ENCODE assay signal across 10 cellular contexts in the genomic region with DNA sequence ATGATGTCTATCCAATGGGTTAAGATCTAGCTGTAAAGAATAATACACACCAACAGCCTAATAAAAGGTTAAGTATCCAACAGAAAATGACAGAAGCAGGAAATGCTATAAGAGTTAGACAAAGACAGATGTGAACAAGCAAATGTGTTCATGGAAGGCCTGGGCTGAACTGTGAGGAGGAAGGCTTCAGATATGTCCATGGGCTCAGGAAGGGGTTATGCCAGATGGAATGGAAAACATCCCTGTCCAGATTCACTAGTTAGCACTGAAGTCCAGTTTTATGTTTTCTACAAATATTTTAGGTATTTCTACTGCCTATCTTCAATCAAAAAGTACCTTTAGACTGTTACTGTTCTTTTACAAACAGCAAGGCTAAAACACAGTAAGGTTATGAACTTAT. TPM values are rescaled to one million over a fixed set of nuclear protein-coding genes. Genes with fewer than 3 reads are reported as not detected.
DNase-seq lines count a peak whose midpoint lies in the region; ATAC-seq and TF ChIP-seq lines count a peak whose summit lies in the region.
"Had no signal": no experiment of that assay in that cellular context is flagged by ENCODE, and none has a peak within 500 bp of the region (broad histone marks: within the 10 kb centered on the region; RNA-seq: fewer than 3 reads in every experiment).

No MANE protein-coding gene starts in this region.

- no peak for TF ChIP-seq CTCF in CD4-positive, alpha-beta T cell (IDR thresholded peaks at IDR 0.05)

- peak overlapping the region; percentile 66 for H3K27ac Mint-ChIP-seq in CD4-positive, alpha-beta T cell
- H3K27ac Mint-ChIP-seq in natural killer cell treated with Interleukin-12 subunit alpha and Interleukin-12 subunit beta and Interleukin-15 and Interleukin-18, amount 100 ng/mL, for 72 hours: peak overlapping the region; percentile 24 to 53
- H3K27ac Mint-ChIP-seq in T-helper 2 cell treated with Interferon-gamma antibody and Interleukin-4, amounts not matched to agents 5 μg/mL and 100 μg/mL, for 36 hours: no peak overlapping the region
- H3K27ac Mint-ChIP-seq: H9 had no signal

- H3K4me1 Mint-ChIP-seq in CD4-positive, alpha-beta T cell (ENCODE audit: low read depth): no peaks in the 10 kb centered on the region
- H3K4me1 Mint-ChIP-seq in natural killer cell treated with Interleukin-12 subunit alpha and Interleukin-12 subunit beta and Interleukin-15 and Interleukin-18, amount 100 ng/mL, for 72 hours (ENCODE audit: low read depth in 2 of 2): peaks cover 0 to 8% of the 10 kb centered on the region in 2 donors
- no peaks in the 10 kb centered on the region for H3K4me1 Mint-ChIP-seq in T-helper 2 cell treated with Interferon-gamma antibody and Interleukin-4, amounts not matched to agents 5 μg/mL and 100 μg/mL, for 36 hours (ENCODE audit: low read depth)
- H3K4me1 Mint-ChIP-seq: H9 had no signal

- H3K9me3 ChIP-seq in CD4-positive, alpha-beta T cell (ENCODE audit: control insufficient read depth, low read length): no peaks in the 10 kb centered on the region

- CTCF ChIA-PET in CD4-positive, alpha-beta T cell (lab: Charles Lee): interaction anchor here (0.6 to 2.0 kb wide), 2 partner anchors 18 to 28 kb away, joined by 3 to 7 read pairs; no protein-coding TSS in a partner anchor

- ATAC-seq in CD4-positive, alpha-beta T cell (ENCODE audit: poor library complexity): no peak
- ATAC-seq in natural killer cell treated with Interleukin-12 subunit alpha and Interleukin-12 subunit beta and Interleukin-15 and Interleukin-18, amount 100 ng/mL, for 72 hours: no peak
- no peak for ATAC-seq in HG03520 (IDR thresholded peaks at IDR 0.05; ENCODE audit: unreplicated experiment)

- H3K4me3 Mint-ChIP-seq in CD4-positive, alpha-beta T cell: no peak overlapping the region
- no peak overlapping the region for H3K4me3 Mint-ChIP-seq in natural killer cell treated with Interleukin-12 subunit alpha and Interleukin-12 subunit beta and Interleukin-15 and Interleukin-18, amount 100 ng/mL, for 72 hours
- H3K4me3 Mint-ChIP-seq in T-helper 2 cell treated with Interferon-gamma antibody and Interleukin-4, amounts not matched to agents 5 μg/mL and 100 μg/mL, for 36 hours: no peak overlapping the region
- H3K4me3 Mint-ChIP-seq: H9 had no signal

- no peak overlapping the region for H3K27ac ChIP-seq in CD4-positive, alpha-beta T cell (ENCODE audit: low read depth, low read length)

- no peaks in the 10 kb centered on the region for H3K27me3 Mint-ChIP-seq in CD4-positive, alpha-beta T cell
- H3K27me3 Mint-ChIP-seq in natural killer cell treated with Interleukin-12 subunit alpha and Interleukin-12 subunit beta and Interleukin-15 and Interleukin-18, amount 100 ng/mL, for 72 hours: no peaks in the 10 kb centered on the region
- no peaks in the 10 kb centered on the region for H3K27me3 Mint-ChIP-seq in T-helper 2 cell treated with Interferon-gamma antibody and Interleukin-4, amounts not matched to agents 5 μg/mL and 100 μg/mL, for 36 hours (ENCODE audit: low read depth)

- no peaks in the 10 kb centered on the region for H3K9me3 Mint-ChIP-seq in CD4-positive, alpha-beta T cell
- no peaks in the 10 kb centered on the region for H3K9me3 Mint-ChIP-seq in natural killer cell treated with Interleukin-12 subunit alpha and Interleukin-12 subunit beta and Interleukin-15 and Interleukin-18, amount 100 ng/mL, for 72 hours
- no peaks in the 10 kb centered on the region for H3K9me3 Mint-ChIP-seq in T-helper 2 cell treated with Interferon-gamma antibody and Interleukin-4, amounts not matched to agents 5 μg/mL and 100 μg/mL, for 36 hours
- H3K9me3 Mint-ChIP-seq: H9 had no signal

- intact Hi-C loops in CD4-positive, alpha-beta T cell (cut with DNase I, micrococcal nuclease): no loop called here

- DNase-seq in CD4-positive, alpha-beta T cell: no peak
- DNase-seq in LoVo (ENCODE audit: low spot score) (peak; percentile 7), dermis blood vessel endothelial cell (peak; percentile 49), HuH-7.5 (ENCODE audit: low spot score) (no peak), NCI-H1092 (lab: John Stamatoyannopoulos, UW) (no peak)
- no peak for DNase-seq in natural killer cell treated with Interleukin-12 subunit alpha and Interleukin-12 subunit beta and Interleukin-15 and Interleukin-18, amount 100 ng/mL, for 72 hours (ENCODE audit: low spot score)
- no peak for DNase-seq in T-helper 2 cell treated with Interferon-gamma antibody and Interleukin-4, amounts not matched to agents 5 μg/mL and 100 μg/mL, for 36 hours (ENCODE audit: low spot score)
- DNase-seq: H9, SIG-M5 had no signal

- POLR2A ChIA-PET in CD4-positive, alpha-beta T cell (lab: Charles Lee): interaction anchor here (0.6 to 1.8 kb wide), 2 partner anchors 28 to 46 kb away, joined by 3 to 7 read pairs; a partner anchor contains a TSS

- H3K27me3 ChIP-seq in CD4-positive, alpha-beta T cell (ENCODE audit: control insufficient read depth, insufficient read depth, low read length): no peaks in the 10 kb centered on the region

- peaks cover 98% of the 10 kb centered on the region for H3K36me3 Mint-ChIP-seq in CD4-positive, alpha-beta T cell (ENCODE audit: low read depth)
- H3K36me3 Mint-ChIP-seq in natural killer cell treated with Interleukin-12 subunit alpha and Interleukin-12 subunit beta and Interleukin-15 and Interleukin-18, amount 100 ng/mL, for 72 hours: peaks cover 36% of the 10 kb centered on the region
- H3K36me3 Mint-ChIP-seq in T-helper 2 cell treated with Interferon-gamma antibody and Interleukin-4, amounts not matched to agents 5 μg/mL and 100 μg/mL, for 36 hours (ENCODE audit: low read depth): peaks cover 75% of the 10 kb centered on the region

RNA-seq across cellular contexts. Expression of a gene that starts 27.1 kb away (rescaled TPM):
- 10 to 100 TPM; 45.0 to 47.4 TPM for total RNA-seq in CD4-positive, alpha-beta T cell
- total RNA-seq in dermis blood vessel endothelial cell: 63.6 and 117 TPM in 2 replicates
- total RNA-seq in natural killer cell treated with Interleukin-12 subunit alpha and Interleukin-12 subunit beta and Interleukin-15 and Interleukin-18, amount 100 ng/mL, for 72 hours: 100 to 1,000 TPM; 113 to 138 TPM

Comparison
In these comparisons a context has a peak if more than half of its experiments do, and no peak if none do; other contexts are left out.
1. DNase-seq: peak in LoVo (single experiment) and dermis blood vessel endothelial cell (single experiment); none in CD4-positive, alpha-beta T cell (0 of 10), natural killer cell treated with Interleukin-12 subunit alpha and Interleukin-12 subunit beta and Interleukin-15 and Interleukin-18, amount 100 ng/mL, for 72 hours (single experiment), T-helper 2 cell treated with Interferon-gamma antibody and Interleukin-4, amounts not matched to agents 5 μg/mL and 100 μg/mL, for 36 hours (single experiment), HuH-7.5 (single experiment) and NCI-H1092 (single experiment).